Comparison of ENCODE assay signal across 26 cellular contexts in genomic region chr13:46378411-46378810, GRCh38. TPM values are rescaled to one million over a fixed set of nuclear protein-coding genes. Genes with fewer than 3 reads are reported as not detected.
DNase-seq lines count a peak whose midpoint lies in the region; ATAC-seq and TF ChIP-seq lines count a peak whose summit lies in the region.
"Had no signal": no experiment of that assay in that cellular context is flagged by ENCODE, and none has a peak within 500 bp of the region (broad histone marks: within the 10 kb centered on the region; RNA-seq: fewer than 3 reads in every experiment).

No MANE protein-coding gene starts in this region.

- H3K79me2 ChIP-seq in OCI-LY3 (ENCODE audit: low read length), result peaks cover 98% of the 10 kb centered on the region

- no peak overlapping the region for H2AFZ ChIP-seq in OCI-LY3 (ENCODE audit: low read depth, low read length)
- H2AFZ ChIP-seq: GM23338 had no signal

- ATAC-seq in left ventricle myocardium superior (no peak), right lobe of liver (peak in 3 of 4 donors; percentile 28 to 47 (median 32)), HG02973 (IDR thresholded peaks at IDR 0.05; ENCODE audit: unreplicated experiment) (no peak), HG02588 (IDR thresholded peaks at IDR 0.05; ENCODE audit: unreplicated experiment) (no peak)
- ATAC-seq: gastrocnemius medialis, GM23338 had no signal

- CTCF ChIA-PET in activated naive CD4-positive, alpha-beta T cell treated with anti-CD3 and anti-CD28 coated beads, Interleukin-2, amount 10 ng/mL, durations not matched to agents 7 days and 5 days (lab: Charles Lee), result no interaction called here

- WGBS in right lobe of liver (ENCODE audit: insufficient coverage, low coverage, low lambda C conversion rate, missing lambda C conversion rate), result 38% methylated on average over 1 of the region's 2 CpGs

- H3K27ac ChIP-seq in OCI-LY3 (ENCODE audit: low read length), result peak overlapping the region; percentile 93
- no peak overlapping the region for H3K27ac ChIP-seq in right lobe of liver
- H3K27ac ChIP-seq: BLaER1, esophagus muscularis mucosa, gastrocnemius medialis, VCaP had no signal

- H3K9ac ChIP-seq in OCI-LY3 (ENCODE audit: low read length), result peak overlapping the region; percentile 75
- H3K9ac ChIP-seq: BLaER1 had no signal

- H3K4me2 ChIP-seq in OCI-LY3 (ENCODE audit: low read length), result peak overlapping the region; percentile 78
- H3K4me2 ChIP-seq: BLaER1, GM23338, smooth muscle cell had no signal

- no peaks in the 10 kb centered on the region for H3K4me1 Mint-ChIP-seq in activated naive CD4-positive, alpha-beta T cell treated with anti-CD3 and anti-CD28 coated beads, Interleukin-2, amount 10 ng/mL, durations not matched to agents 7 days and 5 days
- H3K4me1 Mint-ChIP-seq: GM23338 had no signal

- H3K4me1 ChIP-seq in OCI-LY3 (ENCODE audit: low read length) (peaks cover 87% of the 10 kb centered on the region), right lobe of liver (no peaks in the 10 kb centered on the region)
- H3K4me1 ChIP-seq: esophagus muscularis mucosa, gastrocnemius medialis, stomach had no signal

- H3K36me3 Mint-ChIP-seq in activated naive CD4-positive, alpha-beta T cell treated with anti-CD3 and anti-CD28 coated beads, Interleukin-2, amount 10 ng/mL, durations not matched to agents 7 days and 5 days, result no peaks in the 10 kb centered on the region

- no peak for TF ChIP-seq POLR2A in right lobe of liver (IDR thresholded peaks at IDR 0.05)

- H3K27me3 Mint-ChIP-seq in activated naive CD4-positive, alpha-beta T cell treated with anti-CD3 and anti-CD28 coated beads, Interleukin-2, amount 10 ng/mL, durations not matched to agents 7 days and 5 days, result peaks cover 14% of the 10 kb centered on the region

- no peaks in the 10 kb centered on the region for H3K9me3 Mint-ChIP-seq in activated naive CD4-positive, alpha-beta T cell treated with anti-CD3 and anti-CD28 coated beads, Interleukin-2, amount 10 ng/mL, durations not matched to agents 7 days and 5 days
- H3K9me3 Mint-ChIP-seq: activated naive CD4-positive, alpha-beta T cell treated with anti-CD3 and anti-CD28 coated beads for 36 hours; GM23338; T-helper 1 cell treated with Interleukin-12 subunit alpha and Interleukin-12 subunit beta and Interleukin-4 antibody, amounts not matched to agents 30 μg/mL and 1 μg/mL, for 36 hours had no signal

- H3K36me3 ChIP-seq in OCI-LY3 (replicated peaks; ENCODE audit: low read depth, low read length) (peaks cover 51% of the 10 kb centered on the region), right lobe of liver (no peaks in the 10 kb centered on the region)
- H3K36me3 ChIP-seq: BLaER1, esophagus muscularis mucosa, gastrocnemius medialis, stomach had no signal

- intact Hi-C loops in cardiac septum (cut with DNase I) (no loop called here), left ventricle myocardium superior (cut with micrococcal nuclease) (no loop called here), right lobe of liver (cut with DNase I) (no loop called here)

- no peaks in the 10 kb centered on the region for H4K20me1 ChIP-seq in OCI-LY3 (ENCODE audit: insufficient read depth, low read length)
- H4K20me1 ChIP-seq: BLaER1 had no signal

- TF ChIP-seq CTCF in OCI-LY3 (IDR thresholded peaks at IDR 0.05; ENCODE audit: low read depth, low read length) (no peak), right lobe of liver (IDR thresholded peaks at IDR 0.05) (no peak)

- peaks cover 4% of the 10 kb centered on the region; the same call in 1 of the 2 replicates for H3K9me3 ChIP-seq in OCI-LY3 (ENCODE audit: insufficient read depth, low read length)
- H3K9me3 ChIP-seq in right lobe of liver, result no peaks in the 10 kb centered on the region
- H3K9me3 ChIP-seq: esophagus muscularis mucosa, gastrocnemius medialis, stomach had no signal

- DNase-seq in cardiac septum (ENCODE audit: low spot score) (peak; percentile 82), left ventricle myocardium superior (no peak), right lobe of liver (no peak), COLO829 (ENCODE audit: low spot score) (no peak)
- no peak for DNase-seq in activated naive CD4-positive, alpha-beta T cell treated with anti-CD3 and anti-CD28 coated beads, Interleukin-2, amount 10 ng/mL, durations not matched to agents 7 days and 5 days
- DNase-seq: activated CD4-positive, alpha-beta T cell treated with anti-CD3 and anti-CD28 coated beads, Interleukin-2, amount 50 U/mL, for 48 hours; activated naive CD4-positive, alpha-beta T cell treated with anti-CD3 and anti-CD28 coated beads for 36 hours; effector CD8-positive, alpha-beta T cell; gastrocnemius medialis; kidney; NCI-H1105 treated with DMSO at 0.1 percent for 48 hours; NCI-H510A treated with DMSO at 0.1 percent for 48 hours; NK-92 treated with Interleukin-12 subunit alpha and Interleukin-12 subunit beta, amount 100 ng/mL, for 24 hours; occipital lobe; SHP77; stimulated activated CD4-positive, alpha-beta T cell treated with anti-CD3 and anti-CD28 coated beads, Interleukin-4, amount 100 ng/mL, for 1 hour; stomach had no signal

- H3K4me3 ChIP-seq in OCI-LY3 (ENCODE audit: low read length) (peak overlapping the region; percentile 61), right lobe of liver (no peak overlapping the region)
- H3K4me3 ChIP-seq: BLaER1, esophagus muscularis mucosa, gastrocnemius medialis, GM23338, smooth muscle cell, stomach had no signal

- H3K27me3 ChIP-seq in OCI-LY3 (ENCODE audit: low read depth, low read length), result no peaks in the 10 kb centered on the region
- no peaks in the 10 kb centered on the region for H3K27me3 ChIP-seq in right lobe of liver
- H3K27me3 ChIP-seq: BLaER1, esophagus muscularis mucosa, gastrocnemius medialis, stomach had no signal

- no peak overlapping the region for H3K4me3 Mint-ChIP-seq in activated naive CD4-positive, alpha-beta T cell treated with anti-CD3 and anti-CD28 coated beads, Interleukin-2, amount 10 ng/mL, durations not matched to agents 7 days and 5 days
- H3K4me3 Mint-ChIP-seq: activated naive CD4-positive, alpha-beta T cell treated with anti-CD3 and anti-CD28 coated beads for 36 hours; GM23338; T-helper 1 cell treated with Interleukin-12 subunit alpha and Interleukin-12 subunit beta and Interleukin-4 antibody, amounts not matched to agents 30 μg/mL and 1 μg/mL, for 36 hours had no signal

- H3K27ac Mint-ChIP-seq in activated naive CD4-positive, alpha-beta T cell treated with anti-CD3 and anti-CD28 coated beads, Interleukin-2, amount 10 ng/mL, durations not matched to agents 7 days and 5 days, result no peak overlapping the region
- H3K27ac Mint-ChIP-seq: activated naive CD4-positive, alpha-beta T cell treated with anti-CD3 and anti-CD28 coated beads for 36 hours; GM23338; T-helper 1 cell treated with Interleukin-12 subunit alpha and Interleukin-12 subunit beta and Interleukin-4 antibody, amounts not matched to agents 30 μg/mL and 1 μg/mL, for 36 hours had no signal

RNA-seq across cellular contexts. Expression of gene RUBCNL, which starts 8.6 kb away (rescaled TPM):
- total RNA-seq in cardiac septum (1.9 TPM), left ventricle myocardium superior (0.69 TPM), right lobe of liver (1 to 10 TPM in 3 of 6 experiments, under 1 TPM in 3; 0.46 to 2.3 (median 1.0) TPM)

Comparison
In these comparisons a context has a peak if more than half of its experiments do, and no peak if none do; other contexts are left out.
1. ATAC-seq: peak in right lobe of liver (3 of 4); none in left ventricle myocardium superior (single experiment), HG02973 (single experiment) and HG02588 (single experiment).